ENCODE assay signal across 1 cellular context in genomic region chr4:168667397-168667796, GRCh38.
TF ChIP-seq lines count a peak whose summit lies in the region.

No MANE protein-coding gene starts in this region.

TF ChIP-seq in IMR-90, 13 proteins besides CTCF, POLR2A, EP300 and RAD21:
- TF ChIP-seq BHLHE40 (IDR thresholded peaks at IDR 0.05; ENCODE audit: low read depth, low read length) = no peak
- no peak for TF ChIP-seq NFE2L2 (IDR thresholded peaks at IDR 0.05; ENCODE audit: low read depth, low read length)
- peak; percentile 65 for TF ChIP-seq MAFK (IDR thresholded peaks at IDR 0.05; ENCODE audit: low read depth, low read length)
